22 cellular contexts compared by ENCODE assay signal in genomic region chr6:130622142-130622541, GRCh38.
DNase-seq lines count a peak whose midpoint lies in the region; ATAC-seq lines count a peak whose summit lies in the region.
"Had no signal": no experiment of that assay in that cellular context is flagged by ENCODE, and none has a peak within 500 bp of the region (broad histone marks: within the 10 kb centered on the region; RNA-seq: fewer than 3 reads in every experiment).

No MANE protein-coding gene starts in this region.

- no peak for DNase-seq in activated naive CD4-positive, alpha-beta T cell treated with anti-CD3 and anti-CD28 coated beads, Interleukin-2, amount 50 U/mL, for 72 hours (ENCODE audit: low spot score in 2 of 2)
- no peak for DNase-seq in activated naive CD4-positive, alpha-beta T cell treated with anti-CD3 and anti-CD28 coated beads, Interleukin-2, amount 50 U/mL, for 16 hours
- DNase-seq in T-helper 2 cell treated with Interferon-gamma antibody and Interleukin-4, amounts not matched to agents 5 μg/mL and 100 μg/mL, for 36 hours (ENCODE audit: low spot score): peak; percentile 46
- DNase-seq in kidney tubule cell (ENCODE audit: low spot score): no peak
- DNase-seq in NCI-H128 (lab: John Stamatoyannopoulos, UW; ENCODE audit: unreplicated experiment): no peak
- DNase-seq: ACHN; activated CD4-positive, alpha-beta memory T cell treated with anti-CD3 and anti-CD28 coated beads, Interleukin-2, amount 10 ng/mL, durations not matched to agents 7 days and 5 days; CD4-positive, CD25-positive, alpha-beta regulatory T cell; central memory CD4-positive, alpha-beta T cell; DMS53; left lung; NCI-H1092; NCI-H2081 treated with DMSO at 0.1 percent for 48 hours; NCI-H524; stimulated activated CD4-positive, alpha-beta T cell treated with anti-CD3 and anti-CD28 coated beads, Interleukin-12 subunit alpha, Interleukin-12 subunit beta, amount 100 ng/mL, for 4 hours; T-cell; transverse colon had no signal

- peak; percentile 82 to 92 for ATAC-seq in activated naive CD4-positive, alpha-beta T cell treated with anti-CD3 and anti-CD28 coated beads, Interleukin-2, amount 50 U/mL, for 72 hours
- ATAC-seq in HG02798 (IDR thresholded peaks at IDR 0.05; ENCODE audit: poor library complexity, unreplicated experiment): peak; percentile 35
- no peak for ATAC-seq in GM21786 (IDR thresholded peaks at IDR 0.05; ENCODE audit: unreplicated experiment)
- ATAC-seq: esophagus mucosa, K562, left lung, T-cell had no signal

- peaks cover 0 to 11% of the 10 kb centered on the region in 2 donors for H3K9me3 Mint-ChIP-seq in activated naive CD4-positive, alpha-beta T cell treated with anti-CD3 and anti-CD28 coated beads, Interleukin-2, amount 50 U/mL, for 72 hours
- peaks cover 21% of the 10 kb centered on the region for H3K9me3 Mint-ChIP-seq in T-helper 2 cell treated with Interferon-gamma antibody and Interleukin-4, amounts not matched to agents 5 μg/mL and 100 μg/mL, for 36 hours
- H3K9me3 Mint-ChIP-seq in stimulated activated naive CD8-positive, alpha-beta T cell treated with anti-CD3 and anti-CD28 coated beads, Interleukin-15, Interleukin-2, amounts not matched to agents 100 ng/mL and 50 ng/mL, for 24 hours: peaks cover 10% of the 10 kb centered on the region

- H3K4me1 Mint-ChIP-seq in T-helper 2 cell treated with Interferon-gamma antibody and Interleukin-4, amounts not matched to agents 5 μg/mL and 100 μg/mL, for 36 hours (ENCODE audit: low read depth): peaks cover 45% of the 10 kb centered on the region
- H3K4me1 Mint-ChIP-seq in stimulated activated naive CD8-positive, alpha-beta T cell treated with anti-CD3 and anti-CD28 coated beads, Interleukin-15, Interleukin-2, amounts not matched to agents 100 ng/mL and 50 ng/mL, for 24 hours (ENCODE audit: low read depth): peaks cover 63% of the 10 kb centered on the region

- H3K27ac Mint-ChIP-seq in activated naive CD4-positive, alpha-beta T cell treated with anti-CD3 and anti-CD28 coated beads, Interleukin-2, amount 50 U/mL, for 72 hours: peak overlapping the region in 1 of 2 donors; percentile 24
- H3K27ac Mint-ChIP-seq in T-helper 2 cell treated with Interferon-gamma antibody and Interleukin-4, amounts not matched to agents 5 μg/mL and 100 μg/mL, for 36 hours: no peak overlapping the region
- peak overlapping the region; percentile 54 for H3K27ac Mint-ChIP-seq in stimulated activated naive CD8-positive, alpha-beta T cell treated with anti-CD3 and anti-CD28 coated beads, Interleukin-15, Interleukin-2, amounts not matched to agents 100 ng/mL and 50 ng/mL, for 24 hours
- H3K27ac Mint-ChIP-seq: activated CD4-positive, alpha-beta memory T cell treated with anti-CD3 and anti-CD28 coated beads, Interleukin-2, amount 10 ng/mL, durations not matched to agents 7 days and 5 days; CD4-positive, CD25-positive, alpha-beta regulatory T cell; T-cell had no signal

- H3K36me3 Mint-ChIP-seq in activated naive CD4-positive, alpha-beta T cell treated with anti-CD3 and anti-CD28 coated beads, Interleukin-2, amount 50 U/mL, for 72 hours: peaks cover 9 to 13% of the 10 kb centered on the region in 2 donors
- H3K36me3 Mint-ChIP-seq in T-helper 2 cell treated with Interferon-gamma antibody and Interleukin-4, amounts not matched to agents 5 μg/mL and 100 μg/mL, for 36 hours (ENCODE audit: low read depth): peaks cover 12% of the 10 kb centered on the region
- peaks cover 9% of the 10 kb centered on the region for H3K36me3 Mint-ChIP-seq in stimulated activated naive CD8-positive, alpha-beta T cell treated with anti-CD3 and anti-CD28 coated beads, Interleukin-15, Interleukin-2, amounts not matched to agents 100 ng/mL and 50 ng/mL, for 24 hours (ENCODE audit: low read depth)
- H3K36me3 Mint-ChIP-seq: CD4-positive, CD25-positive, alpha-beta regulatory T cell; T-cell had no signal

- no peak overlapping the region for H3K4me3 Mint-ChIP-seq in T-helper 2 cell treated with Interferon-gamma antibody and Interleukin-4, amounts not matched to agents 5 μg/mL and 100 μg/mL, for 36 hours
- H3K4me3 Mint-ChIP-seq in stimulated activated naive CD8-positive, alpha-beta T cell treated with anti-CD3 and anti-CD28 coated beads, Interleukin-15, Interleukin-2, amounts not matched to agents 100 ng/mL and 50 ng/mL, for 24 hours: no peak overlapping the region
- H3K4me3 Mint-ChIP-seq: activated CD4-positive, alpha-beta memory T cell treated with anti-CD3 and anti-CD28 coated beads, Interleukin-2, amount 10 ng/mL, durations not matched to agents 7 days and 5 days; CD4-positive, CD25-positive, alpha-beta regulatory T cell; T-cell had no signal

- H3K27me3 Mint-ChIP-seq in T-helper 2 cell treated with Interferon-gamma antibody and Interleukin-4, amounts not matched to agents 5 μg/mL and 100 μg/mL, for 36 hours (ENCODE audit: low read depth): no peaks in the 10 kb centered on the region
- H3K27me3 Mint-ChIP-seq in stimulated activated naive CD8-positive, alpha-beta T cell treated with anti-CD3 and anti-CD28 coated beads, Interleukin-15, Interleukin-2, amounts not matched to agents 100 ng/mL and 50 ng/mL, for 24 hours: no peaks in the 10 kb centered on the region
- H3K27me3 Mint-ChIP-seq: activated CD4-positive, alpha-beta memory T cell treated with anti-CD3 and anti-CD28 coated beads, Interleukin-2, amount 10 ng/mL, durations not matched to agents 7 days and 5 days; CD4-positive, CD25-positive, alpha-beta regulatory T cell; T-cell had no signal
